ENCODE assay signal across 8 cellular contexts in genomic region chr1:9651565-9652378, GRCh38. TPM values are rescaled to one million over a fixed set of nuclear protein-coding genes. Genes with fewer than 3 reads are reported as not detected.
DNase-seq lines count a peak whose midpoint lies in the region; ATAC-seq and TF ChIP-seq lines count a peak whose summit lies in the region.

Gene PIK3CD, plus strand, starts transcription at chr1:9651731. Its CDS starts 58,725 bp downstream, at chr1:9710456.

- TF ChIP-seq CTCF in Panc1 (IDR thresholded peaks at IDR 0.05) (no peak), heart right ventricle (IDR thresholded peaks at IDR 0.05) (no peak), psoas muscle (IDR thresholded peaks at IDR 0.05) (no peak)

- H3K9me3 ChIP-seq in CD8-positive, alpha-beta memory T cell (ENCODE audit: low read length): no peaks in the 10 kb centered on the region
- H3K9me3 ChIP-seq in Panc1 (ENCODE audit: control insufficient read depth, insufficient read depth, low read depth, low read length): no peaks in the 10 kb centered on the region
- no peaks in the 10 kb centered on the region for H3K9me3 ChIP-seq in heart right ventricle
- no peaks in the 10 kb centered on the region for H3K9me3 ChIP-seq in psoas muscle

- peak within 1 kb of the TSS; percentile 97 to 100 (median 100) for H3K4me3 Mint-ChIP-seq in CD8-positive, alpha-beta memory T cell

- peaks cover 50 to 66% (median 54%) of the 10 kb centered on the region in 3 donors for H3K4me1 Mint-ChIP-seq in CD8-positive, alpha-beta memory T cell

- no TSS peak for BruUV-seq in Panc1 (replicated peaks; lab: Mats Ljungman, UMichigan)

- H3K4me3 ChIP-seq in CD8-positive, alpha-beta memory T cell (ENCODE audit: low read length): peak within 1 kb of the TSS; percentile 91
- H3K4me3 ChIP-seq in Panc1 (ENCODE audit: low read depth in 2 of 2, low read length in 2 of 2): peak within 1 kb of the TSS; percentile 40 to 48
- H3K4me3 ChIP-seq in heart right ventricle: peak within 1 kb of the TSS; percentile 7 to 86 (median 56)
- peak within 1 kb of the TSS; percentile 67 for H3K4me3 ChIP-seq in psoas muscle

- peaks cover 65% of the 10 kb centered on the region for H3K4me1 ChIP-seq in CD8-positive, alpha-beta memory T cell (ENCODE audit: insufficient read depth, low read length)
- H3K4me1 ChIP-seq in Panc1 (ENCODE audit: control insufficient read depth, insufficient read depth, low read length) (peaks cover 5% of the 10 kb centered on the region; the same call in 1 of the 2 replicates), heart right ventricle (peaks cover 2 to 49% (median 17%) of the 10 kb centered on the region in 9 donors), psoas muscle (peaks cover 5% of the 10 kb centered on the region)

- POLR2A ChIA-PET in CD8-positive, alpha-beta memory T cell (lab: Charles Lee): interaction anchor here (0.6 to 7.2 kb wide), 13 partner anchors 11 to 160 kb away, joined by 3 to 161 read pairs (median 7); no protein-coding TSS in a partner anchor
- POLR2A ChIA-PET in HEK293T (lab: Yijun Ruan, JAX): no interaction called here
- POLR2A ChIA-PET in Panc1 (lab: Charles Lee): no interaction called here

- peak within 1 kb of the TSS; percentile 69 for H3K27ac ChIP-seq in CD8-positive, alpha-beta memory T cell (ENCODE audit: low read depth, low read length)
- H3K27ac ChIP-seq in Panc1 (ENCODE audit: low read length) (no peak within 1 kb of the TSS), heart right ventricle (peak within 1 kb of the TSS in 6 of 10 donors; percentile 39 to 96 (median 46)), psoas muscle (no peak within 1 kb of the TSS)

- H3K27me3 ChIP-seq in CD8-positive, alpha-beta memory T cell (ENCODE audit: insufficient read depth, low read length, poor library complexity, severe bottlenecking): no peaks in the 10 kb centered on the region
- H3K27me3 ChIP-seq in Panc1 (ENCODE audit: control insufficient read depth, insufficient read depth, low read length): no peaks in the 10 kb centered on the region
- H3K27me3 ChIP-seq in heart right ventricle: peaks cover 0 to 51% (median 43%) of the 10 kb centered on the region in 7 donors
- peaks cover 0 to 40% (median 15%) of the 10 kb centered on the region in 3 donors for H3K27me3 ChIP-seq in psoas muscle (ENCODE audit: insufficient read depth in 3 of 3, low read length in 2 of 3)

- peaks cover 0 to 3% of the 10 kb centered on the region in 2 donors for H3K27me3 Mint-ChIP-seq in CD8-positive, alpha-beta memory T cell

- 0 to 1% methylated on average over 79 to 94 of the region's 94 CpGs for WGBS in heart right ventricle, 2 donors
- WGBS in psoas muscle, 3 donors: 0 to 1% (median 1%) methylated on average over 45 to 94 of the region's 94 CpGs

- H3K36me3 ChIP-seq in CD8-positive, alpha-beta memory T cell (ENCODE audit: insufficient read depth, low read length): no peaks in the 10 kb centered on the region
- H3K36me3 ChIP-seq in Panc1 (ENCODE audit: control insufficient read depth, insufficient read depth, low read length) (no peaks in the 10 kb centered on the region), heart right ventricle (no peaks in the 10 kb centered on the region), psoas muscle (ENCODE audit: insufficient read depth in 1 of 2, low read depth in 1 of 2) (no peaks in the 10 kb centered on the region)

- no peaks in the 10 kb centered on the region for H3K9me3 Mint-ChIP-seq in CD8-positive, alpha-beta memory T cell

- H3K36me3 Mint-ChIP-seq in CD8-positive, alpha-beta memory T cell: peaks cover 0 to 20% (median 0%) of the 10 kb centered on the region in 3 donors

- H3K27ac Mint-ChIP-seq in CD8-positive, alpha-beta memory T cell: peak within 1 kb of the TSS; percentile 85 to 100 (median 98)

- intact Hi-C loops in Panc1 (cut with micrococcal nuclease; ENCODE audit: unreplicated experiment): no loop called here
- intact Hi-C loops in heart right ventricle (cut with DNase I): no loop called here
- intact Hi-C loops in psoas muscle (cut with DNase I): no loop called here

- CTCF ChIA-PET in CD8-positive, alpha-beta memory T cell (lab: Charles Lee): interaction anchor here (0.7 to 7.8 kb wide), 12 partner anchors 7 to 174 kb away, joined by 3 to 136 read pairs (median 6); no protein-coding TSS in a partner anchor
- CTCF ChIA-PET in HEK293T (lab: Yijun Ruan, JAX) (interaction anchor here (0.6 kb wide), 1 partner anchor 18 kb away, joined by 3 read pairs; no protein-coding TSS in a partner anchor), Panc1 (lab: Charles Lee) (interaction anchor here (0.5 to 0.6 kb wide), 3 partner anchors 25 to 558 kb away, joined by 3 to 4 read pairs (median 4); no protein-coding TSS in a partner anchor)

- ATAC-seq in Panc1 (peak; percentile 86), heart right ventricle (peak in 7 of 8 donors; percentile 27 to 69 (median 50)), psoas muscle (peak; percentile 49 to 77 (median 60)), GM21786 (IDR thresholded peaks at IDR 0.05; ENCODE audit: unreplicated experiment) (no peak)

- in situ Hi-C loops in Panc1 (cut with HindIII; ENCODE audit: low pct_unique_long_range_greater_than_20kb, low sequenced_read_pairs): no loop called here

- DNase-seq in CD8-positive, alpha-beta memory T cell: peak in 4 of 5 donors; percentile 23 to 52 (median 38)
- peak; percentile 62 for DNase-seq in HEK293T (ENCODE audit: extremely low spot score)
- no peak for DNase-seq in Panc1 (ENCODE audit: low read depth, low spot score)
- DNase-seq in activated naive CD4-positive, alpha-beta T cell treated with anti-CD3 and anti-CD28 coated beads, Interleukin-2, amount 50 U/mL, for 16 hours: peak; percentile 70
- peak in 1 of 2 donors; percentile 32 for DNase-seq in heart right ventricle
- DNase-seq in psoas muscle: peak; percentile 18 to 60
- DNase-seq in NCI-H1436 (lab: John Stamatoyannopoulos, UW): no peak

TF ChIP-seq in HEK293T, 16 proteins besides CTCF, POLR2A, EP300 and RAD21:
- TF ChIP-seq LEF1 (IDR thresholded peaks at IDR 0.05; ENCODE audit: borderline replicate concordance): 0 out of 2 replicates have a peak, but pooled peaks have one; percentile 14
- no peak for TF ChIP-seq TARDBP (IDR thresholded peaks at IDR 0.05)
- no peak for TF ChIP-seq FOXM1 (IDR thresholded peaks at IDR 0.05; ENCODE audit: borderline replicate concordance)
- no peak for TF ChIP-seq NFRKB (IDR thresholded peaks at IDR 0.05)

RNA-seq across cellular contexts. Expression of gene PIK3CD, which starts in this region (rescaled TPM):
- 100 to 1,000 TPM; 157 to 165 TPM for total RNA-seq in CD8-positive, alpha-beta memory T cell
- polyA plus RNA-seq in CD8-positive, alpha-beta memory T cell: 109 TPM
- 12.5 TPM for total RNA-seq in Panc1 (2021; ENCODE audit: unreplicated experiment)
- 12.0 TPM for polyA plus RNA-seq in Panc1 (2012; ENCODE audit: insufficient read length)
- total RNA-seq in heart right ventricle: 10 to 100 TPM in 1 of 10 donors, 1 to 10 TPM in 9; 1.9 to 12.1 (median 3.0) TPM
- 1 to 10 TPM; 1.0 to 2.7 TPM for polyA plus RNA-seq in heart right ventricle
- total RNA-seq in psoas muscle: 1 to 10 TPM in 3 of 4 donors, under 1 TPM in 1; 0.93 to 2.5 (median 1.7) TPM
- polyA plus RNA-seq in psoas muscle: under 1 TPM; 0.44 to 0.52 (median 0.48) TPM

Comparison
In these comparisons a context has a peak if more than half of its experiments do, and no peak if none do; other contexts are left out.
1. RNA of gene PIK3CD (total RNA-seq): 157 to 165 TPM in CD8-positive, alpha-beta memory T cell; 12.5 TPM in Panc1 (single experiment), 1.9 to 12.1 TPM in heart right ventricle and 0.93 to 2.5 TPM in psoas muscle; every median in the first group is over 10 times any median in the second.
2. RNA of gene PIK3CD (polyA plus RNA-seq): 109 TPM in CD8-positive, alpha-beta memory T cell (single experiment); 1.0 to 2.7 TPM in heart right ventricle and 0.44 to 0.52 TPM in psoas muscle; every median in the first group is over 10 times any median in the second.
3. DNase-seq: peak in CD8-positive, alpha-beta memory T cell (4 of 5), HEK293T (single experiment), activated naive CD4-positive, alpha-beta T cell treated with anti-CD3 and anti-CD28 coated beads, Interleukin-2, amount 50 U/mL, for 16 hours (single experiment) and psoas muscle (2 of 2); none in Panc1 (single experiment) and NCI-H1436 (single experiment).
4. H3K27ac ChIP-seq: peak in CD8-positive, alpha-beta memory T cell (single experiment) and heart right ventricle (6 of 10); none in Panc1 (single experiment) and psoas muscle (single experiment).
5. Peak in every context shown above with its lines, with median percentiles within 50 percentile points of each other: H3K4me3 ChIP-seq.